ENCODE assay signal across 13 cellular contexts in genomic region chr6:39927159-39927558, GRCh38. TPM values are rescaled to one million over a fixed set of nuclear protein-coding genes. Genes with fewer than 3 reads are reported as not detected.
DNase-seq lines count a peak whose midpoint lies in the region; TF ChIP-seq lines count a peak whose summit lies in the region.
"Had no signal": no experiment of that assay in that cellular context is flagged by ENCODE, and none has a peak within 500 bp of the region (broad histone marks: within the 10 kb centered on the region; RNA-seq: fewer than 3 reads in every experiment).

No MANE protein-coding gene starts in this region.

- TF ChIP-seq POLR2A in esophagus muscularis mucosa (IDR thresholded peaks at IDR 0.05; ENCODE audit: low read depth) (no peak), suprapubic skin (IDR thresholded peaks at IDR 0.05) (no peak)

- intact Hi-C loops in esophagus muscularis mucosa (cut with DNase I) = no loop called here

- H3K27ac ChIP-seq in RWPE1 (peak overlapping the region; percentile 40), esophagus muscularis mucosa (replicated peaks in 1 of 4) (peak overlapping the region in 3 of 4 donors; percentile 5 to 23 (median 21)), temporal lobe (ENCODE audit: low read depth, low read length) (peak overlapping the region; percentile 73), suprapubic skin (no peak overlapping the region)
- H3K27ac ChIP-seq: cardiac muscle cell, parathyroid adenoma had no signal

- no peaks in the 10 kb centered on the region for H3K27me3 ChIP-seq in esophagus muscularis mucosa
- no peaks in the 10 kb centered on the region for H3K27me3 ChIP-seq in suprapubic skin
- H3K27me3 ChIP-seq: cardiac muscle cell had no signal

- CTCF ChIA-PET in RWPE1 (lab: Yijun Ruan, JAX) = interaction anchor here (0.6 kb wide), 1 partner anchor 1479 kb away, joined by 3 read pairs; no protein-coding TSS in a partner anchor

- WGBS in esophagus muscularis mucosa = 92% methylated on average over 11 of the region's 11 CpGs
- 85% methylated on average over 5 of the region's 11 CpGs for WGBS in suprapubic skin

- H3K4me3 ChIP-seq in esophagus muscularis mucosa = no peak overlapping the region
- no peak overlapping the region for H3K4me3 ChIP-seq in suprapubic skin
- H3K4me3 ChIP-seq: cardiac muscle cell had no signal

- no peak for TF ChIP-seq CTCF in RWPE1 (conservative IDR thresholded peaks at IDR 0.05; ENCODE audit: low read depth)
- no peak for TF ChIP-seq CTCF in esophagus muscularis mucosa (IDR thresholded peaks at IDR 0.05)
- TF ChIP-seq CTCF in suprapubic skin (IDR thresholded peaks at IDR 0.05) = no peak

- POLR2A ChIA-PET in RWPE1 (lab: Yijun Ruan, JAX; ENCODE audit: low non-redundant PET) = no interaction called here

- DNase-seq in HCEC 1CT (peak; percentile 17), RWPE1 (ENCODE audit: low spot score) (peak; percentile 75), esophagus muscularis mucosa (ENCODE audit: extremely low spot score) (no peak), NCI-H1694 treated with DMSO at 0.1 percent for 48 hours (lab: John Stamatoyannopoulos, UW) (no peak), NCI-H2227 (lab: John Stamatoyannopoulos, UW; ENCODE audit: unreplicated experiment) (no peak), suprapubic skin (ENCODE audit: low spot score in 2 of 2) (no peak)
- DNase-seq: activated CD4-positive, alpha-beta T cell treated with anti-CD3 and anti-CD28 coated beads for 48 hours; CD4-positive, alpha-beta memory T cell; NCI-H2081 treated with DMSO at 0.1 percent for 48 hours; T-cell had no signal

- H3K36me3 ChIP-seq in esophagus muscularis mucosa (peaks cover 18 to 49% (median 40%) of the 10 kb centered on the region in 4 donors), suprapubic skin (peaks cover 13% of the 10 kb centered on the region)

- TF ChIP-seq EP300 in esophagus muscularis mucosa (IDR thresholded peaks at IDR 0.05) = no peak
- TF ChIP-seq EP300 in suprapubic skin (IDR thresholded peaks at IDR 0.05) = no peak

- H3K4me1 ChIP-seq in esophagus muscularis mucosa = peaks cover 36 to 64% (median 50%) of the 10 kb centered on the region in 4 donors
- H3K4me1 ChIP-seq in suprapubic skin = peaks cover 35% of the 10 kb centered on the region

- no peaks in the 10 kb centered on the region for H3K9me3 ChIP-seq in esophagus muscularis mucosa
- H3K9me3 ChIP-seq in suprapubic skin = no peaks in the 10 kb centered on the region

RNA-seq across cellular contexts. Expression of gene MOCS1, which starts 7.1 kb away (rescaled TPM):
- total RNA-seq in esophagus muscularis mucosa (10 to 100 TPM; 19.1 to 37.3 (median 28.0) TPM), temporal lobe (5.7 TPM), suprapubic skin (10 to 100 TPM in 2 of 4 donors, 1 to 10 TPM in 2; 4.2 to 13.8 (median 10.2) TPM)

Comparison
In these comparisons a context has a peak if more than half of its experiments do, and no peak if none do; other contexts are left out.
1. DNase-seq: peak in HCEC 1CT (single experiment) and RWPE1 (single experiment); none in esophagus muscularis mucosa (single experiment), NCI-H1694 treated with DMSO at 0.1 percent for 48 hours (single experiment), NCI-H2227 (single experiment) and suprapubic skin (0 of 2).